ENCODE assay signal across 21 cellular contexts in genomic region chr15:36707884-36708430, GRCh38.
DNase-seq lines count a peak whose midpoint lies in the region; ATAC-seq, FAIRE-seq and TF ChIP-seq lines count a peak whose summit lies in the region.
"Had no signal": no experiment of that assay in that cellular context is flagged by ENCODE, and none has a peak within 500 bp of the region (broad histone marks: within the 10 kb centered on the region; RNA-seq: fewer than 3 reads in every experiment).

No MANE protein-coding gene starts in this region.

- H4K91ac ChIP-seq in H9 (ENCODE audit: insufficient read length, low read depth, low read length) = no peak overlapping the region

- no peak overlapping the region for H2BK5ac ChIP-seq in H9 (ENCODE audit: insufficient read length, low read length)

- H3K9me3 Mint-ChIP-seq in H9 (no peaks in the 10 kb centered on the region), mesothelial cell of epicardium (no peaks in the 10 kb centered on the region)
- H3K9me3 Mint-ChIP-seq: CD8-positive, alpha-beta memory T cell had no signal

- no peaks in the 10 kb centered on the region for H3K23me2 ChIP-seq in H9 (ENCODE audit: insufficient read length, low read depth, low read length, poor library complexity, severe bottlenecking)

- H2BK20ac ChIP-seq in H9 (ENCODE audit: low read depth, low read length, poor library complexity, severe bottlenecking) = no peak overlapping the region

- H3K27ac Mint-ChIP-seq in H9 = 0 out of 7 replicates have a peak overlapping the region, but pooled peaks of 2 of the 3 experiments have one; percentile 17 to 44
- H3K27ac Mint-ChIP-seq in mesothelial cell of epicardium = peak overlapping the region; percentile 56
- H3K27ac Mint-ChIP-seq: CD4-positive, CD25-positive, alpha-beta regulatory T cell; CD8-positive, alpha-beta memory T cell had no signal

- DNase-seq in GM12891 (ENCODE audit: insufficient read length, low spot score) (no peak), H9 (no peak), K562 (ENCODE audit: extremely low read depth in 1 of 4, low spot score in 3 of 4) (no peak), mesothelial cell of epicardium (ENCODE audit: low spot score in 2 of 2, unreplicated experiment in 2 of 2) (no peak), NCI-H345 treated with DMSO at 0.1 percent for 48 hours (lab: John Stamatoyannopoulos, UW; ENCODE audit: unreplicated experiment) (no peak), GM19239 (ENCODE audit: insufficient read length, low spot score) (no peak), NCI-H2171 (lab: John Stamatoyannopoulos, UW) (no peak)
- DNase-seq: ACHN; BE2C; C1 segment of cervical spinal cord; CD4-positive, CD25-positive, alpha-beta regulatory T cell; CD8-positive, alpha-beta memory T cell; COR-L47; DMS 273 treated with DMSO at 0.1 percent for 48 hours; DMS53; DND-41; EL; GM23248 had no signal

- H3K14ac ChIP-seq in H9 (ENCODE audit: insufficient read depth, low read length) = no peak overlapping the region

- H3K4me2 ChIP-seq in H9 (ENCODE audit: insufficient read depth, insufficient read length, low read length) (no peak overlapping the region), K562 (ENCODE audit: insufficient read depth, low read length) (no peak overlapping the region)
- H3K4me2 ChIP-seq: KMS-11 had no signal

- no peak overlapping the region for H3K23ac ChIP-seq in H9 (ENCODE audit: insufficient read length, low read depth, low read length)

- H3K56ac ChIP-seq in H9 (ENCODE audit: insufficient read length, low read depth, low read length) = no peak overlapping the region

- H3K79me2 ChIP-seq in H9 (ENCODE audit: insufficient read depth, low read length) (no peaks in the 10 kb centered on the region), K562 (ENCODE audit: control insufficient read depth, insufficient read depth, low read length) (no peaks in the 10 kb centered on the region)

- H3K36me3 Mint-ChIP-seq in H9 (ENCODE audit: insufficient read depth in 1 of 3, low read depth in 3 of 3) (no peaks in the 10 kb centered on the region), mesothelial cell of epicardium (peaks cover 7% of the 10 kb centered on the region)

- no peaks in the 10 kb centered on the region for H3K27me3 Mint-ChIP-seq in H9 (ENCODE audit: low read depth)
- H3K27me3 Mint-ChIP-seq in mesothelial cell of epicardium (ENCODE audit: low read depth) = no peaks in the 10 kb centered on the region
- H3K27me3 Mint-ChIP-seq: CD4-positive, CD25-positive, alpha-beta regulatory T cell; CD8-positive, alpha-beta memory T cell had no signal

- H2BK120ac ChIP-seq in H9 (ENCODE audit: low read depth, low read length, poor library complexity, severe bottlenecking) = no peak overlapping the region

- H2AFZ ChIP-seq in H9 (ENCODE audit: low read length) (no peak overlapping the region), K562 (ENCODE audit: low read depth, low read length) (no peak overlapping the region)
- H2AFZ ChIP-seq: GM23248 had no signal

- CTCF ChIA-PET in K562 (lab: Yijun Ruan, JAX; ENCODE audit: low intra/inter-chr PET ratio) = no interaction called here

- no peak overlapping the region for H3T11ph ChIP-seq in H9 (ENCODE audit: low read length)

- no peaks in the 10 kb centered on the region for H3K27me3 ChIP-seq in H9 (ENCODE audit: insufficient read depth, low read length)
- no peaks in the 10 kb centered on the region for H3K27me3 ChIP-seq in K562 (ENCODE audit: control insufficient read depth in 2 of 2, insufficient read depth in 2 of 2, low read length in 2 of 2)
- H3K27me3 ChIP-seq: BE2C had no signal

- H3K4me3 Mint-ChIP-seq in H9 (no peak overlapping the region), mesothelial cell of epicardium (no peak overlapping the region)
- H3K4me3 Mint-ChIP-seq: CD4-positive, CD25-positive, alpha-beta regulatory T cell; CD8-positive, alpha-beta memory T cell had no signal

- no peak for ATAC-seq in K562
- ATAC-seq: GM12878 had no signal

- H2BK15ac ChIP-seq in H9 (ENCODE audit: low read depth, low read length) = no peak overlapping the region

- H3K4me1 Mint-ChIP-seq in H9 (peaks cover 8 to 11% of the 10 kb centered on the region in 2 experiments), mesothelial cell of epicardium (peaks cover 49% of the 10 kb centered on the region)
- H3K4me1 Mint-ChIP-seq: CD4-positive, CD25-positive, alpha-beta regulatory T cell; CD8-positive, alpha-beta memory T cell had no signal

- no peak for TF ChIP-seq EP300 in K562 (IDR thresholded peaks at IDR 0.05; ENCODE audit: low read length)

- WGBS in H9 (ENCODE audit: extremely low coverage, insufficient read length, low lambda C conversion rate) = no CpG with 5 or more reads among the region's 2 CpGs
- WGBS in K562 (ENCODE audit: insufficient coverage, low coverage, missing lambda C conversion rate) = 48% methylated on average over 2 of the region's 2 CpGs

- intact Hi-C loops in K562 (cut with micrococcal nuclease) = no loop called here

- H4K5ac ChIP-seq in H9 (ENCODE audit: insufficient read length, low read depth, low read length) = no peak overlapping the region

- H3K9me3 ChIP-seq in H9 (ENCODE audit: control insufficient read depth, low read depth, low read length) (no peaks in the 10 kb centered on the region), K562 (replicated peaks; ENCODE audit: control insufficient read depth, insufficient read depth, low read depth, low read length) (no peaks in the 10 kb centered on the region)
- H3K9me3 ChIP-seq: BE2C, HAP-1 had no signal

- H2BK12ac ChIP-seq in H9 (ENCODE audit: insufficient read length, low read depth, low read length) = no peak overlapping the region

- FAIRE-seq in GM12891 (lab: Jason Lieb, UNC) (peak; percentile 13), K562 (lab: Jason Lieb, UNC) (no peak), GM19239 (lab: Jason Lieb, UNC) (no peak)
- FAIRE-seq: GM12878 had no signal

- H3K4me1 ChIP-seq in H9 (ENCODE audit: insufficient read depth, low read length) = peaks cover 4% of the 10 kb centered on the region
- H3K4me1 ChIP-seq in K562 (replicated peaks in 1 of 2; ENCODE audit: control insufficient read depth in 2 of 2, insufficient read depth in 2 of 2, low read length in 2 of 2) = no peaks in the 10 kb centered on the region
- H3K4me1 ChIP-seq: BE2C had no signal

- H3K36me3 ChIP-seq in K562 (ENCODE audit: control insufficient read depth, insufficient read depth, low read length) = no peaks in the 10 kb centered on the region
- H3K36me3 ChIP-seq: BE2C, HAP-1 had no signal

- no peaks in the 10 kb centered on the region for H3K79me1 ChIP-seq in H9 (ENCODE audit: insufficient read depth, low read depth, low read length, poor library complexity, severe bottlenecking)

- in situ Hi-C loops in K562 (cut with MboI) = no loop called here

- H4K8ac ChIP-seq in H9 (replicated peaks; ENCODE audit: insufficient read length, low read depth, low read length) = no peak overlapping the region

- H3K9ac ChIP-seq in H9 (ENCODE audit: extremely low read depth, insufficient read length, low read length) (no peak overlapping the region), K562 (ENCODE audit: insufficient read depth in 1 of 2, low read depth in 2 of 2, low read length in 2 of 2) (no peak overlapping the region)
- H3K9ac ChIP-seq: GM23248, KMS-11 had no signal

- no peak overlapping the region for H3K4ac ChIP-seq in H9 (ENCODE audit: low read depth, low read length)

- no peaks in the 10 kb centered on the region for H3K9me1 ChIP-seq in K562 (ENCODE audit: control insufficient read depth, insufficient read depth, low read length)

- no peak overlapping the region for H3K18ac ChIP-seq in H9 (ENCODE audit: insufficient read length, low read depth, low read length)

- POLR2A ChIA-PET in K562 (lab: Yijun Ruan, JAX) = no interaction called here

- no peak for TF ChIP-seq CTCF in H9 (conservative IDR thresholded peaks at IDR 0.05)
- TF ChIP-seq CTCF in K562 (IDR thresholded peaks at IDR 0.05 in 2 of 3, conservative IDR thresholded peaks at IDR 0.05 in 1 of 3; ENCODE audit: insufficient read depth in 2 of 3, low read depth in 1 of 3, low read length in 3 of 3) = no peak
- TF ChIP-seq CTCF in mesothelial cell of epicardium (IDR thresholded peaks at IDR 0.05; ENCODE audit: unreplicated experiment) = no peak

- H2AK5ac ChIP-seq in H9 (ENCODE audit: insufficient read length, low read length) = no peak overlapping the region

- TF ChIP-seq RAD21 in K562 (CRISPR knock-in tag; conservative IDR thresholded peaks at IDR 0.05 in 1 of 2, IDR thresholded peaks at IDR 0.05 in 1 of 2) = no peak

- H4K20me1 ChIP-seq in H9 (ENCODE audit: control insufficient read depth, insufficient read depth, insufficient read length) (no peaks in the 10 kb centered on the region), K562 (replicated peaks; ENCODE audit: control insufficient read depth, insufficient read depth, low read length) (no peaks in the 10 kb centered on the region)

- TF ChIP-seq POLR2A in GM12891 (IDR thresholded peaks at IDR 0.05; ENCODE audit: low read depth, low read length) = no peak
- no peak for TF ChIP-seq POLR2A in K562 (conservative IDR thresholded peaks at IDR 0.05)

- H3K4me3 ChIP-seq in K562 = no peak overlapping the region
- H3K4me3 ChIP-seq: GM12878, GM23248, HAP-1 had no signal

- BruUV-seq in K562 (replicated peaks; lab: Mats Ljungman, UMichigan) = no TSS peak

- no peak overlapping the region for H3K27ac ChIP-seq in H9 (ENCODE audit: insufficient read length, low read depth, low read length)
- H3K27ac ChIP-seq in K562 (ENCODE audit: extremely low read depth, low read depth, low read length) = no peak overlapping the region
- H3K27ac ChIP-seq: GM23248, KMS-11 had no signal

TF ChIP-seq in GM12891, 5 proteins besides CTCF, POLR2A, EP300 and RAD21:
- TF ChIP-seq TAF1 (IDR thresholded peaks at IDR 0.05; ENCODE audit: low read depth, low read length) (no peak), SPI1 (IDR thresholded peaks at IDR 0.05; ENCODE audit: low read depth, low read length) (no peak), POLR2AphosphoS5 (IDR thresholded peaks at IDR 0.05; ENCODE audit: low read depth, low read length) (no peak), POU2F2 (IDR thresholded peaks at IDR 0.05; ENCODE audit: low read depth, low read length) (no peak), PAX5 (IDR thresholded peaks at IDR 0.05; ENCODE audit: insufficient read depth, low read length, severe bottlenecking) (no peak)

TF ChIP-seq in K562, 482 proteins besides CTCF, POLR2A, EP300 and RAD21:
- TF ChIP-seq ZFP30 (CRISPR knock-in tag; IDR thresholded peaks at IDR 0.05; ENCODE audit: borderline replicate concordance) = no peak
- peak; percentile 63 for TF ChIP-seq ZNF316 (IDR thresholded peaks at IDR 0.05)
- TF ChIP-seq ZNF232 (CRISPR knock-in tag; IDR thresholded peaks at IDR 0.05) = no peak
- TF ChIP-seq MAFF (IDR thresholded peaks at IDR 0.05; ENCODE audit: low read length) = peak; percentile 22; the same call in 1 of the 2 replicates
